Comparison of ENCODE assay signal across 1 cellular context in the genomic region with DNA sequence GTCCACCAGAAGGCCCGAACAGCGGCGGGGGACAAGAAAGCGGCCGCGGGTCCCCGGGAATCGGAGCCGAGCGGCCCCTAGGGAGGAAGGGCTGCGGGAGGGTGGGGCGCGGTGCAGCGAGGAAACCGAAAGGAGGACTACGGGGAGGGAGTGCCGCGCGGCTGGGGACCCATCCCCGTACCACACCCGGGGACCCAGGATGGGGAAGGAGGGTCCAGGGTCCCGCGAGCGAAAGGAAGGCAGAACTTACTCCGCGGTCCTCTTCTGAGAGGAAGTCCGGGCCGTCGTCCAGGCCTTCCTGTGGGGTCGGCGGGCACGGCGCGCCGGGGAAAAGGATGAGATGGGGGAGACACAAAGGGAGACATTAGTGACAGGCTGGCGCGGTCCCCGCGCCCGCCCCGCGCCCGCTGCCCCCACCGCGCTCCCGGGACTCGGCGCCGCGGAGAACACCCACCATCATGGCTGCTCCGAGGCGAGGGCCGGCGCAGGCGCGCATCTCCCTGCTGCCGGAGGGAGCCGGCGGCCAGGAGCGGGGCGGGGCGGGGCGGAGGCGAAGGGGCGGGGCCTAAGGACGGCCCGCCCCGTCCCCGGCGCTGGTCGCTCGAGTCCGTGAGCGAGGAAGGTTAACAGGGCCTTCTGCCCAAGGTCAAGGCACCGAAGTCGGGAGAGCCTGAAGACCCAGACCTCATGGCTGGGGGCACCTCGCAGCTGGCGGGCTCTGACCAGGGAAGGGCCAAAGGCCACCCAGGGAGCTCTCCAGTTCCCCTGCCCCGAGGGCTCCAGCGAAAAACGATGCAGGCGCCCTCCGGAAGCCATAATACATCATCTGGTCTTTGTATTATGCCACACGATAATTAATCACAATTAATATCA.
A peak's percentile ranks its signal among the peaks of the same experiment; 100 is the strongest.
TF ChIP-seq lines count a peak whose summit lies in the region.

A gene (minus strand): TSS at position 492 of the 873 bp plus-strand sequence. CDS start 32 bp downstream, at position 460.

TF ChIP-seq in HEK293, 187 proteins besides CTCF, POLR2A, EP300 and RAD21 (continued from another document):
- TF ChIP-seq, protein P1, sequence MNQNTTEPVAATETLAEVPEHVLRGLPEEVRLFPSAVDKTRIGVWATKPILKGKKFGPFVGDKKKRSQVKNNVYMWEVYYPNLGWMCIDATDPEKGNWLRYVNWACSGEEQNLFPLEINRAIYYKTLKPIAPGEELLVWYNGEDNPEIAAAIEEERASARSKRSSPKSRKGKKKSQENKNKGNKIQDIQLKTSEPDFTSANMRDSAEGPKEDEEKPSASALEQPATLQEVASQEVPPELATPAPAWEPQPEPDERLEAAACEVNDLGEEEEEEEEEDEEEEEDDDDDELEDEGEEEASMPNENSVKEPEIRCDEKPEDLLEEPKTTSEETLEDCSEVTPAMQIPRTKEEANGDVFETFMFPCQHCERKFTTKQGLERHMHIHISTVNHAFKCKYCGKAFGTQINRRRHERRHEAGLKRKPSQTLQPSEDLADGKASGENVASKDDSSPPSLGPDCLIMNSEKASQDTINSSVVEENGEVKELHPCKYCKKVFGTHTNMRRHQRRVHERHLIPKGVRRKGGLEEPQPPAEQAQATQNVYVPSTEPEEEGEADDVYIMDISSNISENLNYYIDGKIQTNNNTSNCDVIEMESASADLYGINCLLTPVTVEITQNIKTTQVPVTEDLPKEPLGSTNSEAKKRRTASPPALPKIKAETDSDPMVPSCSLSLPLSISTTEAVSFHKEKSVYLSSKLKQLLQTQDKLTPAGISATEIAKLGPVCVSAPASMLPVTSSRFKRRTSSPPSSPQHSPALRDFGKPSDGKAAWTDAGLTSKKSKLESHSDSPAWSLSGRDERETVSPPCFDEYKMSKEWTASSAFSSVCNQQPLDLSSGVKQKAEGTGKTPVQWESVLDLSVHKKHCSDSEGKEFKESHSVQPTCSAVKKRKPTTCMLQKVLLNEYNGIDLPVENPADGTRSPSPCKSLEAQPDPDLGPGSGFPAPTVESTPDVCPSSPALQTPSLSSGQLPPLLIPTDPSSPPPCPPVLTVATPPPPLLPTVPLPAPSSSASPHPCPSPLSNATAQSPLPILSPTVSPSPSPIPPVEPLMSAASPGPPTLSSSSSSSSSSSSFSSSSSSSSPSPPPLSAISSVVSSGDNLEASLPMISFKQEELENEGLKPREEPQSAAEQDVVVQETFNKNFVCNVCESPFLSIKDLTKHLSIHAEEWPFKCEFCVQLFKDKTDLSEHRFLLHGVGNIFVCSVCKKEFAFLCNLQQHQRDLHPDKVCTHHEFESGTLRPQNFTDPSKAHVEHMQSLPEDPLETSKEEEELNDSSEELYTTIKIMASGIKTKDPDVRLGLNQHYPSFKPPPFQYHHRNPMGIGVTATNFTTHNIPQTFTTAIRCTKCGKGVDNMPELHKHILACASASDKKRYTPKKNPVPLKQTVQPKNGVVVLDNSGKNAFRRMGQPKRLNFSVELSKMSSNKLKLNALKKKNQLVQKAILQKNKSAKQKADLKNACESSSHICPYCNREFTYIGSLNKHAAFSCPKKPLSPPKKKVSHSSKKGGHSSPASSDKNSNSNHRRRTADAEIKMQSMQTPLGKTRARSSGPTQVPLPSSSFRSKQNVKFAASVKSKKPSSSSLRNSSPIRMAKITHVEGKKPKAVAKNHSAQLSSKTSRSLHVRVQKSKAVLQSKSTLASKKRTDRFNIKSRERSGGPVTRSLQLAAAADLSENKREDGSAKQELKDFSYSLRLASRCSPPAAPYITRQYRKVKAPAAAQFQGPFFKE (tag by site-specific recombination; IDR thresholded peaks at IDR 0.05; ENCODE audit: borderline replicate concordance) = no peak; the same call in 1 of the 2 replicates
- TF ChIP-seq ZNF335 (tag by site-specific recombination; conservative IDR thresholded peaks at IDR 0.05) (peak; percentile 67), GLIS1 (tag by site-specific recombination; IDR thresholded peaks at IDR 0.05) (peak; percentile 38), MZF1 (tag by site-specific recombination; IDR thresholded peaks at IDR 0.05; ENCODE audit: borderline replicate concordance) (no peak), ZNF76 (tag by site-specific recombination; IDR thresholded peaks at IDR 0.05; ENCODE audit: borderline replicate concordance, low read depth) (0 out of 2 replicates have a peak, but pooled peaks have one; percentile 64)
- TF ChIP-seq, protein P2, sequence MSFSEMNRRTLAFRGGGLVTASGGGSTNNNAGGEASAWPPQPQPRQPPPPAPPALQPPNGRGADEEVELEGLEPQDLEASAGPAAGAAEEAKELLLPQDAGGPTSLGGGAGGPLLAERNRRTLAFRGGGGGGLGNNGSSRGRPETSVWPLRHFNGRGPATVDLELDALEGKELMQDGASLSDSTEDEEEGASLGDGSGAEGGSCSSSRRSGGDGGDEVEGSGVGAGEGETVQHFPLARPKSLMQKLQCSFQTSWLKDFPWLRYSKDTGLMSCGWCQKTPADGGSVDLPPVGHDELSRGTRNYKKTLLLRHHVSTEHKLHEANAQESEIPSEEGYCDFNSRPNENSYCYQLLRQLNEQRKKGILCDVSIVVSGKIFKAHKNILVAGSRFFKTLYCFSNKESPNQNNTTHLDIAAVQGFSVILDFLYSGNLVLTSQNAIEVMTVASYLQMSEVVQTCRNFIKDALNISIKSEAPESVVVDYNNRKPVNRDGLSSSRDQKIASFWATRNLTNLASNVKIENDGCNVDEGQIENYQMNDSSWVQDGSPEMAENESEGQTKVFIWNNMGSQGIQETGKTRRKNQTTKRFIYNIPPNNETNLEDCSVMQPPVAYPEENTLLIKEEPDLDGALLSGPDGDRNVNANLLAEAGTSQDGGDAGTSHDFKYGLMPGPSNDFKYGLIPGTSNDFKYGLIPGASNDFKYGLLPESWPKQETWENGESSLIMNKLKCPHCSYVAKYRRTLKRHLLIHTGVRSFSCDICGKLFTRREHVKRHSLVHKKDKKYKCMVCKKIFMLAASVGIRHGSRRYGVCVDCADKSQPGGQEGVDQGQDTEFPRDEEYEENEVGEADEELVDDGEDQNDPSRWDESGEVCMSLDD (tag by site-specific recombination; IDR thresholded peaks at IDR 0.05) = peak; percentile 65; the same call in 1 of the 2 replicates
